8 cellular contexts compared by ENCODE assay signal in genomic region chr17:47776330-47777197, GRCh38. TPM values are rescaled to one million over a fixed set of nuclear protein-coding genes. Genes with fewer than 3 reads are reported as not detected.
DNase-seq lines count a peak whose midpoint lies in the region; ATAC-seq lines count a peak whose summit lies in the region.

No MANE protein-coding gene starts in this region.

- H3K9me3 Mint-ChIP-seq in T-cell = no peaks in the 10 kb centered on the region

- H3K27me3 Mint-ChIP-seq in T-cell = peaks cover 33 to 47% of the 10 kb centered on the region in 2 donors

- H3K4me3 Mint-ChIP-seq in T-cell = no peak overlapping the region

- H3K27ac Mint-ChIP-seq in T-cell = peak overlapping the region in 1 of 2 donors; percentile 41

- CTCF ChIA-PET in T-cell (lab: Charles Lee) = interaction anchor here in 1 of 2 donors (0.6 kb wide), 1 partner anchor 114 kb away, joined by 3 read pairs; no protein-coding TSS in a partner anchor

- DNase-seq in activated naive CD4-positive, alpha-beta T cell treated with Interleukin-2 at 50 U/mL for 16 hours = peak; percentile 16
- DNase-seq in activated naive CD4-positive, alpha-beta T cell (lab: John Stamatoyannopoulos, UW) = no peak
- peak; percentile 44 for DNase-seq in MV-4-11 (lab: John Stamatoyannopoulos, UW)
- DNase-seq in T-cell = peak in 20 of 34 experiments; percentile 4 to 45 (median 22)
- DNase-seq in dedifferentiated amniotic fluid mesenchymal stem cell (ENCODE audit: extremely low spot score) = peak; percentile 20
- peak; percentile 52 for DNase-seq in myocyte (ENCODE audit: low read depth)
- DNase-seq in mucosa of gallbladder (ENCODE audit: low spot score) = no peak

- H3K36me3 Mint-ChIP-seq in T-cell = no peaks in the 10 kb centered on the region

- H3K4me1 Mint-ChIP-seq in T-cell = no peaks in the 10 kb centered on the region

- ATAC-seq in T-cell (replicated peaks in 1 of 4) (peak; percentile 71 to 80 (median 75)), HG02870 (IDR thresholded peaks at IDR 0.05; ENCODE audit: unreplicated experiment) (no peak)

- POLR2A ChIA-PET in T-cell (lab: Charles Lee) = no interaction called here

RNA-seq across cellular contexts. Expression of gene TBX21, which starts 43.5 kb away (rescaled TPM):
- total RNA-seq in T-cell (10 to 100 TPM in 4 of 5 donors, 1 to 10 TPM in 1; 7.9 to 37.3 (median 20.8) TPM), myocyte (not detected in 2 replicates), mucosa of gallbladder (1.8 TPM)
- not detected for polyA plus RNA-seq in myocyte (2012)

RNA-seq across cellular contexts. Expression of gene OSBPL7, which starts 45.0 kb away (rescaled TPM):
- 10 to 100 TPM; 40.4 to 57.1 (median 43.9) TPM for total RNA-seq in T-cell
- total RNA-seq in myocyte = 18.6 and 32.1 TPM in 2 replicates
- polyA plus RNA-seq in myocyte (2012) = 12.3 TPM
- total RNA-seq in mucosa of gallbladder = 39.3 TPM

RNA-seq across cellular contexts. Expression of gene MRPL10, which starts 54.8 kb away (rescaled TPM):
- total RNA-seq in T-cell (10 to 100 TPM; 34.1 to 60.1 (median 41.6) TPM), myocyte (53.4 and 53.6 TPM in 2 replicates), mucosa of gallbladder (38.9 TPM)
- polyA plus RNA-seq in myocyte (2012) = 49.9 TPM

RNA-seq across cellular contexts. Expression of gene LRRC46, which starts 54.9 kb away (rescaled TPM):
- total RNA-seq in T-cell (1 to 10 TPM in 2 of 5 donors, under 1 TPM in 3; 0.20 to 1.0 (median 0.88) TPM), myocyte (0.05 and 0.21 TPM in 2 replicates), mucosa of gallbladder (1.1 TPM)
- 1.2 TPM for polyA plus RNA-seq in myocyte (2012)

Comparison
In these comparisons a context has a peak if more than half of its experiments do, and no peak if none do; other contexts are left out.
1. DNase-seq: peak in activated naive CD4-positive, alpha-beta T cell treated with Interleukin-2 at 50 U/mL for 16 hours (single experiment), MV-4-11 (single experiment), T-cell (20 of 34), dedifferentiated amniotic fluid mesenchymal stem cell (single experiment) and myocyte (single experiment); none in activated naive CD4-positive, alpha-beta T cell (0 of 4) and mucosa of gallbladder (single experiment).